ENCODE assay signal across 38 cellular contexts in genomic region chr2:170891893-170892292, GRCh38.
"Had no signal": no experiment of that assay in that cellular context is flagged by ENCODE, and none has a peak within 500 bp of the region (broad histone marks: within the 10 kb centered on the region; RNA-seq: fewer than 3 reads in every experiment).

No MANE protein-coding gene starts in this region.

- H3K36me3 ChIP-seq: adrenal gland, ascending aorta, brain microvascular endothelial cell, breast epithelium, cardiac muscle cell had no signal

- H3K4me1 Mint-ChIP-seq: activated naive CD4-positive, alpha-beta T cell treated with anti-CD3 and anti-CD28 coated beads, Interleukin-2, amount 10 ng/mL, durations not matched to agents 7 days and 5 days; activated naive CD4-positive, alpha-beta T cell treated with anti-CD3 and anti-CD28 coated beads, Interleukin-2, amount 50 U/mL, for 24 hours; activated naive CD8-positive, alpha-beta T cell treated with anti-CD3 and anti-CD28 coated beads for 36 hours; activated naive CD8-positive, alpha-beta T cell treated with anti-CD3 and anti-CD28 coated beads, Interleukin-2, amount 10 ng/mL, durations not matched to agents 7 days and 5 days; activated naive CD8-positive, alpha-beta T cell treated with anti-CD3 and anti-CD28 coated beads, Interleukin-2, amount 50 U/mL, for 24 hours; activated T-helper 17 cell treated with anti-CD3 and anti-CD28 coated beads, Interleukin-2, amount 50 U/mL, for 72 hours; central memory CD8-positive, alpha-beta T cell had no signal

- H3K27ac Mint-ChIP-seq: activated naive CD4-positive, alpha-beta T cell treated with anti-CD3 and anti-CD28 coated beads for 36 hours; activated naive CD4-positive, alpha-beta T cell treated with anti-CD3 and anti-CD28 coated beads, Interleukin-2, amount 10 ng/mL, durations not matched to agents 7 days and 5 days; activated naive CD4-positive, alpha-beta T cell treated with anti-CD3 and anti-CD28 coated beads, Interleukin-2, amount 50 U/mL, for 24 hours; activated naive CD4-positive, alpha-beta T cell treated with anti-CD3 and anti-CD28 coated beads, Interleukin-2, amount 50 U/mL, for 72 hours; activated naive CD8-positive, alpha-beta T cell; activated naive CD8-positive, alpha-beta T cell treated with anti-CD3 and anti-CD28 coated beads for 36 hours; activated naive CD8-positive, alpha-beta T cell treated with anti-CD3 and anti-CD28 coated beads, Interleukin-2, amount 10 ng/mL, durations not matched to agents 7 days and 5 days; activated naive CD8-positive, alpha-beta T cell treated with anti-CD3 and anti-CD28 coated beads, Interleukin-2, amount 50 U/mL, for 24 hours; activated T-cell treated with anti-CD3 and anti-CD28 coated beads, Interleukin-2, amount 50 U/mL, for 24 hours; activated T-cell treated with anti-CD3 and anti-CD28 coated beads, Interleukin-2, amount 50 U/mL, for 72 hours; activated T-helper 1 cell treated with anti-CD3 and anti-CD28 coated beads, Interleukin-12 subunit alpha, Interleukin-12 subunit beta, Interleukin-2, Interleukin-4 antibody, amounts not matched to agents 30 ng/mL and 10 ng/mL and 1 ng/mL, durations not matched to agents 14 hours and 24 hours and 36 hours; activated T-helper 17 cell treated with anti-CD3 and anti-CD28 coated beads, Interleukin-2, amount 50 U/mL, for 72 hours; activated T-helper 2 cell treated with anti-CD3 and anti-CD28 coated beads, Interferon-gamma antibody, Interleukin-2, Interleukin-4, amounts not matched to agents 10 μg/mL and 5 μg/mL and 100 μg/mL, durations not matched to agents 14 hours and 24 hours and 36 hours; brain had no signal

- H3K27me3 ChIP-seq: adrenal gland, ascending aorta, body of pancreas, brain microvascular endothelial cell, breast epithelium, cardiac muscle cell had no signal

- H3K9me3 Mint-ChIP-seq: activated naive CD4-positive, alpha-beta T cell treated with anti-CD3 and anti-CD28 coated beads for 36 hours; activated naive CD4-positive, alpha-beta T cell treated with anti-CD3 and anti-CD28 coated beads, Interleukin-2, amount 10 ng/mL, durations not matched to agents 7 days and 5 days; activated naive CD4-positive, alpha-beta T cell treated with anti-CD3 and anti-CD28 coated beads, Interleukin-2, amount 50 U/mL, for 24 hours; activated naive CD4-positive, alpha-beta T cell treated with anti-CD3 and anti-CD28 coated beads, Interleukin-2, amount 50 U/mL, for 72 hours; activated naive CD8-positive, alpha-beta T cell treated with anti-CD3 and anti-CD28 coated beads for 36 hours; activated naive CD8-positive, alpha-beta T cell treated with anti-CD3 and anti-CD28 coated beads, Interleukin-2, amount 10 ng/mL, durations not matched to agents 7 days and 5 days; activated naive CD8-positive, alpha-beta T cell treated with anti-CD3 and anti-CD28 coated beads, Interleukin-2, amount 50 U/mL, for 24 hours; activated T-cell treated with anti-CD3 and anti-CD28 coated beads, Interleukin-2, amount 50 U/mL, for 24 hours; activated T-cell treated with anti-CD3 and anti-CD28 coated beads, Interleukin-2, amount 50 U/mL, for 4 hours; activated T-cell treated with anti-CD3 and anti-CD28 coated beads, Interleukin-2, amount 50 U/mL, for 72 hours; activated T-helper 1 cell treated with anti-CD3 and anti-CD28 coated beads, Interleukin-12 subunit alpha, Interleukin-12 subunit beta, Interleukin-2, Interleukin-4 antibody, amounts not matched to agents 30 ng/mL and 10 ng/mL and 1 ng/mL, durations not matched to agents 14 hours and 24 hours and 36 hours; activated T-helper 17 cell treated with anti-CD3 and anti-CD28 coated beads, Interleukin-2, amount 50 U/mL, for 72 hours; activated T-helper 2 cell treated with anti-CD3 and anti-CD28 coated beads, Interferon-gamma antibody, Interleukin-2, Interleukin-4, amounts not matched to agents 10 μg/mL and 5 μg/mL and 100 μg/mL, durations not matched to agents 14 hours and 24 hours and 36 hours; brain; central memory CD8-positive, alpha-beta T cell had no signal

- H3K27me3 Mint-ChIP-seq: activated T-cell treated with anti-CD3 and anti-CD28 coated beads, Interleukin-2, amount 50 U/mL, for 24 hours had no signal

- H3K27ac ChIP-seq: adrenal gland, ascending aorta, body of pancreas, brain microvascular endothelial cell, breast epithelium, cardiac muscle cell had no signal

- ATAC-seq: activated naive CD4-positive, alpha-beta T cell treated with anti-CD3 and anti-CD28 coated beads, Interleukin-2, amount 50 U/mL, for 72 hours; activated naive CD8-positive, alpha-beta T cell treated with anti-CD3 and anti-CD28 coated beads, Interleukin-2, amount 50 U/mL, for 24 hours; activated T-cell treated with anti-CD3 and anti-CD28 coated beads, Interleukin-2, amount 50 U/mL, for 4 hours; activated T-cell treated with anti-CD3 and anti-CD28 coated beads, Interleukin-2, amount 50 U/mL, for 72 hours; activated T-helper 17 cell treated with anti-CD3 and anti-CD28 coated beads, Interleukin-2, amount 50 U/mL, for 72 hours; body of pancreas had no signal

- H3K9me3 ChIP-seq: adrenal gland, ascending aorta, body of pancreas, breast epithelium had no signal

- H3K36me3 Mint-ChIP-seq: activated naive CD4-positive, alpha-beta T cell treated with anti-CD3 and anti-CD28 coated beads, Interleukin-2, amount 10 ng/mL, durations not matched to agents 7 days and 5 days; activated naive CD4-positive, alpha-beta T cell treated with anti-CD3 and anti-CD28 coated beads, Interleukin-2, amount 50 U/mL, for 24 hours; activated naive CD4-positive, alpha-beta T cell treated with anti-CD3 and anti-CD28 coated beads, Interleukin-2, amount 50 U/mL, for 72 hours; activated naive CD8-positive, alpha-beta T cell; activated naive CD8-positive, alpha-beta T cell treated with anti-CD3 and anti-CD28 coated beads for 36 hours; activated naive CD8-positive, alpha-beta T cell treated with anti-CD3 and anti-CD28 coated beads, Interleukin-2, amount 10 ng/mL, durations not matched to agents 7 days and 5 days; brain had no signal

- H3K4me3 ChIP-seq: adrenal gland, ascending aorta, body of pancreas, breast epithelium, cardiac muscle cell had no signal

- H3K4me1 ChIP-seq: ascending aorta, body of pancreas had no signal

- DNase-seq: activated effector memory CD4-positive, alpha-beta T cell treated with anti-CD3 and anti-CD28 coated beads, Interleukin-2, amount 50 U/mL, for 16 hours; activated effector memory CD4-positive, alpha-beta T cell treated with Interleukin-2 at 50 U/mL for 16 hours; activated gamma-delta T cell; activated gamma-delta T cell treated with Interleukin-2 at 50 U/mL for 16 hours; activated naive CD4-positive, alpha-beta T cell; activated naive CD4-positive, alpha-beta T cell treated with anti-CD3 and anti-CD28 coated beads for 36 hours; activated naive CD4-positive, alpha-beta T cell treated with anti-CD3 and anti-CD28 coated beads, Interleukin-2, amount 10 ng/mL, durations not matched to agents 7 days and 5 days; activated naive CD4-positive, alpha-beta T cell treated with anti-CD3 and anti-CD28 coated beads, Interleukin-2, amount 50 U/mL, for 16 hours; activated naive CD4-positive, alpha-beta T cell treated with Interleukin-2 at 50 U/mL for 16 hours; activated naive CD8-positive, alpha-beta T cell treated with anti-CD3 and anti-CD28 coated beads for 36 hours; activated naive CD8-positive, alpha-beta T cell treated with anti-CD3 and anti-CD28 coated beads, Interleukin-2, amount 10 ng/mL, durations not matched to agents 7 days and 5 days; activated naive CD8-positive, alpha-beta T cell treated with anti-CD3 and anti-CD28 coated beads, Interleukin-2, amount 50 U/mL, for 24 hours; activated T-cell treated with anti-CD3 and anti-CD28 coated beads, Interleukin-2, amount 50 U/mL, for 1 hour; activated T-cell treated with anti-CD3 and anti-CD28 coated beads, Interleukin-2, amount 50 U/mL, for 24 hours; activated T-cell treated with anti-CD3 and anti-CD28 coated beads, Interleukin-2, amount 50 U/mL, for 4 hours; activated T-cell treated with anti-CD3 and anti-CD28 coated beads, Interleukin-2, amount 50 U/mL, for 48 hours; activated T-cell treated with anti-CD3 and anti-CD28 coated beads, Interleukin-2, amount 50 U/mL, for 72 hours; amniotic stem cell; amygdala; anterior cingulate cortex; aorta; body of pancreas; brain microvascular endothelial cell; caudate nucleus; central memory CD4-positive, alpha-beta T cell; cerebellar nuclear complex had no signal

- H3K4me3 Mint-ChIP-seq: activated naive CD4-positive, alpha-beta T cell treated with anti-CD3 and anti-CD28 coated beads for 36 hours; activated naive CD4-positive, alpha-beta T cell treated with anti-CD3 and anti-CD28 coated beads, Interleukin-2, amount 10 ng/mL, durations not matched to agents 7 days and 5 days; activated naive CD4-positive, alpha-beta T cell treated with anti-CD3 and anti-CD28 coated beads, Interleukin-2, amount 50 U/mL, for 24 hours; activated naive CD8-positive, alpha-beta T cell; activated naive CD8-positive, alpha-beta T cell treated with anti-CD3 and anti-CD28 coated beads for 36 hours; activated naive CD8-positive, alpha-beta T cell treated with anti-CD3 and anti-CD28 coated beads, Interleukin-2, amount 10 ng/mL, durations not matched to agents 7 days and 5 days; activated naive CD8-positive, alpha-beta T cell treated with anti-CD3 and anti-CD28 coated beads, Interleukin-2, amount 50 U/mL, for 24 hours; activated T-cell treated with anti-CD3 and anti-CD28 coated beads, Interleukin-2, amount 50 U/mL, for 24 hours; activated T-cell treated with anti-CD3 and anti-CD28 coated beads, Interleukin-2, amount 50 U/mL, for 4 hours; activated T-cell treated with anti-CD3 and anti-CD28 coated beads, Interleukin-2, amount 50 U/mL, for 72 hours; activated T-helper 1 cell treated with anti-CD3 and anti-CD28 coated beads, Interleukin-12 subunit alpha, Interleukin-12 subunit beta, Interleukin-2, Interleukin-4 antibody, amounts not matched to agents 30 ng/mL and 10 ng/mL and 1 ng/mL, durations not matched to agents 14 hours and 24 hours and 36 hours; activated T-helper 17 cell treated with anti-CD3 and anti-CD28 coated beads, Interleukin-2, amount 50 U/mL, for 72 hours; brain; central memory CD8-positive, alpha-beta T cell had no signal
